Comparison of ENCODE assay signal across 22 cellular contexts in genomic region chr2:26670931-26671460, GRCh38. TPM values are rescaled to one million over a fixed set of nuclear protein-coding genes. Genes with fewer than 3 reads are reported as not detected.
"Had no signal": no experiment of that assay in that cellular context is flagged by ENCODE, and none has a peak within 500 bp of the region (broad histone marks: within the 10 kb centered on the region; RNA-seq: fewer than 3 reads in every experiment).

No MANE protein-coding gene starts in this region.

- ATAC-seq: psoas muscle; right cardiac atrium; stimulated activated memory B cell treated with anti-CD40 and anti-IgM and Interleukin-4, amounts not matched to agents 10 μg/mL and 1 μg/mL and 100 μg/mL, for 72 hours had no signal

- H3K27ac ChIP-seq: cardiac muscle cell, left ventricle myocardium inferior, psoas muscle, testis, upper lobe of left lung had no signal

- H3K27me3 ChIP-seq: cardiac muscle cell, testis, upper lobe of left lung had no signal

- H3K27ac Mint-ChIP-seq: activated naive CD8-positive, alpha-beta T cell; stimulated activated memory B cell treated with anti-CD40 and anti-IgM and Interleukin-4, amounts not matched to agents 10 μg/mL and 1 μg/mL and 100 μg/mL, for 72 hours had no signal

- H3K4me3 Mint-ChIP-seq: activated naive CD8-positive, alpha-beta T cell; stimulated activated memory B cell treated with anti-CD40 and anti-IgM and Interleukin-4, amounts not matched to agents 10 μg/mL and 1 μg/mL and 100 μg/mL, for 72 hours had no signal

- H3K4me1 ChIP-seq: left ventricle myocardium inferior, psoas muscle, testis, upper lobe of left lung had no signal

- H3K4me1 Mint-ChIP-seq: stimulated activated memory B cell treated with anti-CD40 and anti-IgM and Interleukin-4, amounts not matched to agents 10 μg/mL and 1 μg/mL and 100 μg/mL, for 72 hours had no signal

- DNase-seq: activated CD4-positive, alpha-beta T cell treated with anti-CD3 and anti-CD28 coated beads for 1 hour; activated CD8-positive, alpha-beta memory T cell treated with anti-CD3 and anti-CD28 coated beads for 24 hours; activated CD8-positive, alpha-beta memory T cell treated with anti-CD3 and anti-CD28 coated beads, Interleukin-2, amount 50 U/mL, for 48 hours; activated gamma-delta T cell treated with Interleukin-2 at 50 U/mL for 16 hours; activated T-cell treated with anti-CD3 and anti-CD28 coated beads, Interleukin-2, amount 50 U/mL, for 48 hours; hypothalamus; left ventricle myocardium inferior; occipital lobe; psoas muscle; right cardiac atrium; small intestine; stimulated activated CD4-positive, alpha-beta T cell treated with anti-CD3 and anti-CD28 coated beads, Interleukin-4, amount 100 ng/mL, for 24 hours; testis; upper lobe of left lung had no signal

- H3K9me3 ChIP-seq: psoas muscle, testis, upper lobe of left lung had no signal

- H3K36me3 Mint-ChIP-seq: activated naive CD8-positive, alpha-beta T cell; stimulated activated memory B cell treated with anti-CD40 and anti-IgM and Interleukin-4, amounts not matched to agents 10 μg/mL and 1 μg/mL and 100 μg/mL, for 72 hours had no signal

RNA-seq across cellular contexts. Expression of gene KCNK3, which starts 21.5 kb away (rescaled TPM):
- total RNA-seq: T-helper 1 cell treated with Interleukin-12 subunit alpha and Interleukin-12 subunit beta and Interleukin-4 antibody, amounts not matched to agents 30 ng/mL and 1 ng/mL, for 36 hours had no signal

RNA-seq across cellular contexts. Expression of gene CIB4, which starts 29.8 kb away (rescaled TPM):
- total RNA-seq: cardiac muscle cell; frontal cortex; kidney epithelial cell; left ventricle myocardium inferior; mammary epithelial cell; mononuclear cell; occipital lobe; psoas muscle; right cardiac atrium; T-helper 1 cell treated with Interleukin-12 subunit alpha and Interleukin-12 subunit beta and Interleukin-4 antibody, amounts not matched to agents 30 ng/mL and 1 ng/mL, for 36 hours; upper lobe of left lung had no signal
